ENCODE assay signal across 21 cellular contexts in the genomic region with DNA sequence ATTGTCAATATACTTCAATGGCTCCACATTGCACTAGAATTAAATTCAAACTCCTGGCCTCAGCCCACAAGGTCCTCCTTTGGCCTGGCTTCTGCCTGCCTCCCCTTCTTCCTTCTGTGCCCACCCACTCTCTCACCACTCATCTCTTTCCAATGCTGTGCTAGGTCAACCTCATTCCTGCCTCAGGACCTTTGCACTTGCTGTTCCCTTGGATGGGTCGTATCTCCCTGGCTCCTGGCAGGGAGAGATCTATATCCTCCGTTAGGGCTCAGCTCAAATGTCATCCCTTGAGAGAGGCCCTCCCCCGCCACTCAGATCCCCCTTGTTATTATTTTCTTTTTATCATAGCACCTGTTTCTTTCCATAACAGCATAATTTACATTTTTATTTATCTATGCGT.
DNase-seq lines count a peak whose midpoint lies in the region; ATAC-seq, FAIRE-seq and TF ChIP-seq lines count a peak whose summit lies in the region.
"Had no signal": no experiment of that assay in that cellular context is flagged by ENCODE, and none has a peak within 500 bp of the region (broad histone marks: within the 10 kb centered on the region; RNA-seq: fewer than 3 reads in every experiment).

No MANE protein-coding gene starts in this region.

- H3K27me3 Mint-ChIP-seq in WTC11 (ENCODE audit: low read depth) (no peaks in the 10 kb centered on the region; the same call in 1 of the 2 replicates), mesothelial cell of epicardium (ENCODE audit: low read depth) (peaks cover 48% of the 10 kb centered on the region)

- TF ChIP-seq CTCF in WTC11 (IDR thresholded peaks at IDR 0.05): no peak
- TF ChIP-seq CTCF in H1 (IDR thresholded peaks at IDR 0.05; ENCODE audit: control extremely low read depth in 1 of 3, insufficient read depth in 1 of 3, low read depth in 1 of 3, low read length in 3 of 3): no peak
- TF ChIP-seq CTCF in osteoblast (IDR thresholded peaks at IDR 0.05; ENCODE audit: extremely low read depth, low read depth, low read length): no peak
- no peak for TF ChIP-seq CTCF in mesothelial cell of epicardium (IDR thresholded peaks at IDR 0.05; ENCODE audit: unreplicated experiment)

- H2AFZ ChIP-seq in H1 (ENCODE audit: low read length): no peak overlapping the region
- no peak overlapping the region for H2AFZ ChIP-seq in osteoblast (ENCODE audit: low read length)

- peaks cover 17% of the 10 kb centered on the region for H3K9me3 Mint-ChIP-seq in WTC11
- peaks cover 7% of the 10 kb centered on the region for H3K9me3 Mint-ChIP-seq in mesothelial cell of epicardium

- H3K4me2 ChIP-seq in H1 (ENCODE audit: insufficient read depth in 1 of 2, low read depth in 2 of 2, low read length in 2 of 2) (no peak overlapping the region), osteoblast (ENCODE audit: insufficient read depth, low read length) (no peak overlapping the region)
- H3K4me2 ChIP-seq: BLaER1 treated with 17β-estradiol and CSF1 and Interleukin-3, amounts not matched to agents 10 nM and 100 nM had no signal

- no peak for ATAC-seq in WTC11
- no peak for ATAC-seq in HG03108 (IDR thresholded peaks at IDR 0.05; ENCODE audit: unreplicated experiment)
- ATAC-seq: CD8-positive, alpha-beta T cell had no signal

- no peak overlapping the region for H3K23ac ChIP-seq in H1 (ENCODE audit: insufficient read length)

- H2BK12ac ChIP-seq in H1 (ENCODE audit: low read depth, low read length): no peak overlapping the region

- H3K4me3 Mint-ChIP-seq in WTC11 (no peak overlapping the region), mesothelial cell of epicardium (no peak overlapping the region)
- H3K4me3 Mint-ChIP-seq: B cell; CD4-positive, alpha-beta T cell; CD8-positive, alpha-beta T cell had no signal

- H3K4me1 Mint-ChIP-seq in WTC11 (peaks cover 7% of the 10 kb centered on the region), mesothelial cell of epicardium (no peaks in the 10 kb centered on the region)
- H3K4me1 Mint-ChIP-seq: B cell had no signal

- POLR2A ChIA-PET in WTC11 (lab: Charles Lee): no interaction called here
- POLR2A ChIA-PET in H1 (lab: Charles Lee; ENCODE audit: partially characterized antibody): no interaction called here

- H3K9me3 ChIP-seq in H1 (ENCODE audit: insufficient read depth in 2 of 2, low read depth in 1 of 2, low read length in 1 of 2): peaks cover 3 to 6% of the 10 kb centered on the region in 2 experiments; a peak in 2 of 4 replicates
- H3K9me3 ChIP-seq in osteoblast (ENCODE audit: low read depth, low read length): no peaks in the 10 kb centered on the region

- H3K9ac ChIP-seq in H1 (replicated peaks in 1 of 4; ENCODE audit: extremely low read depth in 1 of 4, low read depth in 3 of 4, low read length in 3 of 4): no peak overlapping the region
- H3K9ac ChIP-seq: BLaER1 treated with 17β-estradiol and CSF1 and Interleukin-3, amounts not matched to agents 10 nM and 100 nM had no signal

- no peak overlapping the region for H2BK20ac ChIP-seq in H1 (ENCODE audit: low read length)

- no peak for TF ChIP-seq RAD21 in H1 (IDR thresholded peaks at IDR 0.05 in 1 of 2, conservative IDR thresholded peaks at IDR 0.05 in 1 of 2; ENCODE audit: low read depth in 2 of 2, low read length in 2 of 2)

- H3K27ac Mint-ChIP-seq in WTC11: no peak overlapping the region
- no peak overlapping the region for H3K27ac Mint-ChIP-seq in mesothelial cell of epicardium
- H3K27ac Mint-ChIP-seq: B cell; CD4-positive, alpha-beta T cell; CD8-positive, alpha-beta T cell had no signal

- H3K36me3 ChIP-seq in H1 (ENCODE audit: control insufficient read depth in 2 of 4, insufficient read depth in 4 of 4, low read length in 3 of 4) (no peaks in the 10 kb centered on the region; a peak in 1 of 8 replicates), osteoblast (ENCODE audit: insufficient read depth, low read length) (no peaks in the 10 kb centered on the region)
- H3K36me3 ChIP-seq: BLaER1 treated with 17β-estradiol and CSF1 and Interleukin-3, amounts not matched to agents 10 nM and 100 nM had no signal

- H3K79me2 ChIP-seq in H1 (ENCODE audit: control insufficient read depth in 1 of 2, insufficient read depth in 2 of 2, low read length in 2 of 2) (no peaks in the 10 kb centered on the region), osteoblast (ENCODE audit: insufficient read depth, low read length) (no peaks in the 10 kb centered on the region)

- FAIRE-seq in H1 (lab: Jason Lieb, UNC): no peak
- FAIRE-seq: A204.1, D721Med, G401.6, GM12891, GM19239 had no signal

- WGBS in H1 (ENCODE audit: extremely low coverage in 1 of 2, insufficient coverage in 1 of 2, insufficient read length in 1 of 2, insufficient replicate concordance in 2 of 2, low coverage in 1 of 2, low lambda C conversion rate in 2 of 2, missing lambda C conversion rate in 1 of 2), 2 experiments: 94% methylated on average over 3 of the region's 4 CpGs; no CpG with 5 or more reads in 1 of the 2 experiments

- H3K4ac ChIP-seq in H1 (replicated peaks; ENCODE audit: insufficient read length, low read depth, low read length): no peak overlapping the region

- no peaks in the 10 kb centered on the region for H3K79me1 ChIP-seq in H1 (ENCODE audit: low read depth, low read length)

- no peak overlapping the region for H4K91ac ChIP-seq in H1 (replicated peaks; ENCODE audit: insufficient read length, low read length)

- H4K20me1 ChIP-seq in H1 (replicated peaks in 1 of 2; ENCODE audit: control insufficient read depth in 1 of 2, insufficient read depth in 2 of 2, low read length in 2 of 2) (no peaks in the 10 kb centered on the region), osteoblast (ENCODE audit: insufficient read depth, low read length) (no peaks in the 10 kb centered on the region)
- H4K20me1 ChIP-seq: BLaER1 treated with 17β-estradiol and CSF1 and Interleukin-3, amounts not matched to agents 10 nM and 100 nM had no signal

- no peak overlapping the region for H3K27ac ChIP-seq in H1 (ENCODE audit: low read depth, low read length)
- H3K27ac ChIP-seq in osteoblast (ENCODE audit: low read depth, low read length): no peak overlapping the region
- H3K27ac ChIP-seq: BLaER1 treated with 17β-estradiol and CSF1 and Interleukin-3, amounts not matched to agents 10 nM and 100 nM; C4-2B had no signal

- H2BK5ac ChIP-seq in H1 (ENCODE audit: low read depth, low read length): no peak overlapping the region

- H3K4me3 ChIP-seq in H1 (ENCODE audit: extremely low read depth in 1 of 4, insufficient read depth in 2 of 4, low read depth in 3 of 4, low read length in 4 of 4) (no peak overlapping the region), osteoblast (ENCODE audit: insufficient read depth, low read length) (no peak overlapping the region)
- H3K4me3 ChIP-seq: BLaER1 treated with 17β-estradiol and CSF1 and Interleukin-3, amounts not matched to agents 10 nM and 100 nM had no signal

- CTCF ChIA-PET in WTC11 (lab: Charles Lee): no interaction called here
- CTCF ChIA-PET in H1 (lab: Charles Lee; ENCODE audit: partially characterized antibody): interaction anchor here (1.0 to 1.7 kb wide), 2 partner anchors 9 to 185 kb away, joined by 3 to 5 read pairs; no protein-coding TSS in a partner anchor

- no peak for TF ChIP-seq POLR2A in H1 (IDR thresholded peaks at IDR 0.05; ENCODE audit: control extremely low read depth in 1 of 2, low read depth in 2 of 2, low read length in 2 of 2)

- TF ChIP-seq EP300 in H1 (IDR thresholded peaks at IDR 0.05; ENCODE audit: borderline replicate concordance in 1 of 2, low read depth in 2 of 2, low read length in 2 of 2): no peak

- H2AK5ac ChIP-seq in H1 (ENCODE audit: low read depth, low read length): no peak overlapping the region

- H4K5ac ChIP-seq in H1 (ENCODE audit: insufficient read length, low read depth, low read length): no peak overlapping the region

- no peak overlapping the region for H3K18ac ChIP-seq in H1 (ENCODE audit: extremely low read depth, low read length)

- no peak overlapping the region for H2BK120ac ChIP-seq in H1 (replicated peaks; ENCODE audit: low read depth, low read length)

- H3K27me3 ChIP-seq in H1 (replicated peaks in 1 of 4; ENCODE audit: control insufficient read depth in 3 of 4, extremely low read depth in 1 of 4, insufficient read depth in 3 of 4, low read length in 3 of 4) (0 out of 7 replicates have a peak, but pooled peaks cover 0 to 4% (median 0%) of the 10 kb centered on the region in 4 experiments), osteoblast (ENCODE audit: insufficient read depth, low read length) (no peaks in the 10 kb centered on the region)

- peaks cover 9% of the 10 kb centered on the region for H3K36me3 Mint-ChIP-seq in WTC11
- no peaks in the 10 kb centered on the region for H3K36me3 Mint-ChIP-seq in mesothelial cell of epicardium
- H3K36me3 Mint-ChIP-seq: CD8-positive, alpha-beta T cell had no signal

- no peak overlapping the region for H3K56ac ChIP-seq in H1 (replicated peaks; ENCODE audit: insufficient read length, low read depth, low read length)

- H3K4me1 ChIP-seq in H1 (replicated peaks in 1 of 4; ENCODE audit: control insufficient read depth in 3 of 4, insufficient read depth in 4 of 4, low read length in 3 of 4) (peaks cover 0 to 3% (median 1%) of the 10 kb centered on the region in 4 experiments; a peak in 1 of 7 replicates), osteoblast (ENCODE audit: insufficient read depth, low read length) (no peaks in the 10 kb centered on the region)
- H3K4me1 ChIP-seq: Caco-2 had no signal

- DNase-seq in WTC11 (ENCODE audit: low spot score) (no peak), H1 (ENCODE audit: low read depth in 1 of 2, low spot score in 2 of 2) (no peak), osteoblast (ENCODE audit: insufficient read length, low spot score, missing footprints) (no peak), mesothelial cell of epicardium (ENCODE audit: low spot score in 2 of 2, unreplicated experiment in 2 of 2) (no peak)
- DNase-seq: 8988T; AML-193; Caco-2; Calu3; CD4-positive, alpha-beta T cell; CD8-positive, alpha-beta T cell; DMS79 treated with DMSO at 0.1 percent for 48 hours; GF-D8 had no signal

- H3K23me2 ChIP-seq in H1 (ENCODE audit: low read depth, low read length): no peaks in the 10 kb centered on the region

- no peak overlapping the region for H2BK15ac ChIP-seq in H1 (ENCODE audit: low read length)

- no peak overlapping the region for H3K14ac ChIP-seq in H1 (ENCODE audit: insufficient read length)

- no peak overlapping the region for H4K8ac ChIP-seq in H1 (ENCODE audit: extremely low read depth, insufficient read depth, low read length)

TF ChIP-seq in WTC11, 78 proteins besides CTCF, POLR2A, EP300 and RAD21:
- TF ChIP-seq EMX1 (CRISPR knock-in tag; IDR thresholded peaks at IDR 0.05): no peak
- TF ChIP-seq GTF2I (CRISPR knock-in tag; conservative IDR thresholded peaks at IDR 0.05): 0 out of 2 replicates have a peak, but pooled peaks have one; percentile 30

TF ChIP-seq in H1, 55 proteins besides CTCF, POLR2A, EP300 and RAD21:
- TF ChIP-seq KDM1A (IDR thresholded peaks at IDR 0.05; ENCODE audit: borderline replicate concordance, low read length) (peak; percentile 87), CEBPB (IDR thresholded peaks at IDR 0.05; ENCODE audit: low read depth, low read length) (no peak)
